8 cellular contexts compared by ENCODE assay signal in genomic region chr5:72956324-72957140, GRCh38. TPM values are rescaled to one million over a fixed set of nuclear protein-coding genes. Genes with fewer than 3 reads are reported as not detected.
DNase-seq lines count a peak whose midpoint lies in the region; ATAC-seq and TF ChIP-seq lines count a peak whose summit lies in the region.

No MANE protein-coding gene starts in this region.

- in situ Hi-C loops in Panc1 (cut with HindIII; ENCODE audit: low pct_unique_long_range_greater_than_20kb, low sequenced_read_pairs): no loop called here

- ATAC-seq in GM19467 (IDR thresholded peaks at IDR 0.05; ENCODE audit: unreplicated experiment): peak; percentile 32
- peak; percentile 23 for ATAC-seq in HG03565 (IDR thresholded peaks at IDR 0.05; ENCODE audit: unreplicated experiment)
- peak; percentile 62 for ATAC-seq in Panc1
- ATAC-seq in activated naive CD8-positive, alpha-beta T cell treated with anti-CD3 and anti-CD28 coated beads, Interleukin-2, amount 10 ng/mL, durations not matched to agents 7 days and 5 days (ENCODE audit: low read depth): peak; percentile 42
- ATAC-seq in Right ventricle myocardium superior (ENCODE audit: poor library complexity): peak; percentile 66

- peaks cover 29% of the 10 kb centered on the region for H3K4me1 ChIP-seq in Panc1 (ENCODE audit: control insufficient read depth, insufficient read depth, low read length)

- no peaks in the 10 kb centered on the region for H3K9me3 ChIP-seq in Panc1 (ENCODE audit: control insufficient read depth, insufficient read depth, low read depth, low read length)

- H3K27ac ChIP-seq in Panc1 (ENCODE audit: low read length): peak overlapping the region; percentile 93

- TF ChIP-seq CTCF in Panc1 (IDR thresholded peaks at IDR 0.05) (no peak), osteocyte (IDR thresholded peaks at IDR 0.05) (no peak)

- H3K36me3 ChIP-seq in Panc1 (ENCODE audit: control insufficient read depth, insufficient read depth, low read length): no peaks in the 10 kb centered on the region

- peak overlapping the region; percentile 82 for H3K4me3 Mint-ChIP-seq in activated naive CD8-positive, alpha-beta T cell treated with anti-CD3 and anti-CD28 coated beads, Interleukin-2, amount 10 ng/mL, durations not matched to agents 7 days and 5 days
- H3K4me3 Mint-ChIP-seq in osteocyte (ENCODE audit: unreplicated experiment): peak overlapping the region; percentile 94

- H3K27ac Mint-ChIP-seq in activated naive CD8-positive, alpha-beta T cell treated with anti-CD3 and anti-CD28 coated beads, Interleukin-2, amount 10 ng/mL, durations not matched to agents 7 days and 5 days: no peak overlapping the region
- H3K27ac Mint-ChIP-seq in osteocyte (ENCODE audit: unreplicated experiment): peak overlapping the region; percentile 92

- peak; percentile 85 for DNase-seq in D341Med (ENCODE audit: low spot score)
- no peak for DNase-seq in Panc1 (ENCODE audit: low read depth, low spot score)
- DNase-seq in activated naive CD8-positive, alpha-beta T cell treated with anti-CD3 and anti-CD28 coated beads, Interleukin-2, amount 10 ng/mL, durations not matched to agents 7 days and 5 days: peak; percentile 63
- DNase-seq in Right ventricle myocardium superior: peak; percentile 73
- peak; percentile 86 for DNase-seq in osteocyte (ENCODE audit: extremely low spot score, unreplicated experiment)
- no peak for DNase-seq in COLO829 (ENCODE audit: low spot score)

- POLR2A ChIA-PET in Panc1 (lab: Charles Lee): interaction anchor here (0.5 to 0.6 kb wide), 2 partner anchors 11 to 69 kb away, joined by 3 to 4 read pairs; no protein-coding TSS in a partner anchor
- POLR2A ChIA-PET in activated naive CD8-positive, alpha-beta T cell treated with anti-CD3 and anti-CD28 coated beads, Interleukin-2, amount 10 ng/mL, durations not matched to agents 7 days and 5 days (lab: Charles Lee): interaction anchor here (0.6 kb wide), 1 partner anchor 96 kb away, joined by 3 read pairs; no protein-coding TSS in a partner anchor

- peaks cover 14% of the 10 kb centered on the region for H3K4me1 Mint-ChIP-seq in activated naive CD8-positive, alpha-beta T cell treated with anti-CD3 and anti-CD28 coated beads, Interleukin-2, amount 10 ng/mL, durations not matched to agents 7 days and 5 days
- peaks cover 55% of the 10 kb centered on the region for H3K4me1 Mint-ChIP-seq in osteocyte (ENCODE audit: unreplicated experiment)

- H3K4me3 ChIP-seq in Panc1 (ENCODE audit: low read depth in 2 of 2, low read length in 2 of 2): peak overlapping the region; percentile 71 to 77

- H3K27me3 ChIP-seq in Panc1 (ENCODE audit: control insufficient read depth, insufficient read depth, low read length): no peaks in the 10 kb centered on the region

- no peaks in the 10 kb centered on the region for H3K9me3 Mint-ChIP-seq in activated naive CD8-positive, alpha-beta T cell treated with anti-CD3 and anti-CD28 coated beads, Interleukin-2, amount 10 ng/mL, durations not matched to agents 7 days and 5 days
- no peaks in the 10 kb centered on the region for H3K9me3 Mint-ChIP-seq in osteocyte (ENCODE audit: unreplicated experiment)

- peaks cover 56% of the 10 kb centered on the region for H3K27me3 Mint-ChIP-seq in activated naive CD8-positive, alpha-beta T cell treated with anti-CD3 and anti-CD28 coated beads, Interleukin-2, amount 10 ng/mL, durations not matched to agents 7 days and 5 days
- H3K27me3 Mint-ChIP-seq in osteocyte (ENCODE audit: unreplicated experiment): no peaks in the 10 kb centered on the region

- no TSS peak for BruUV-seq in Panc1 (replicated peaks; lab: Mats Ljungman, UMichigan)

- peaks cover 1% of the 10 kb centered on the region for H3K36me3 Mint-ChIP-seq in activated naive CD8-positive, alpha-beta T cell treated with anti-CD3 and anti-CD28 coated beads, Interleukin-2, amount 10 ng/mL, durations not matched to agents 7 days and 5 days
- peaks cover 3% of the 10 kb centered on the region for H3K36me3 Mint-ChIP-seq in osteocyte (ENCODE audit: unreplicated experiment)

- CTCF ChIA-PET in Panc1 (lab: Charles Lee): interaction anchor here (0.6 to 1.0 kb wide), 3 partner anchors 116 to 260 kb away, joined by 3 read pairs; no protein-coding TSS in a partner anchor

- intact Hi-C loops in Panc1 (cut with micrococcal nuclease; ENCODE audit: unreplicated experiment): no loop called here
- intact Hi-C loops in Right ventricle myocardium superior (cut with DNase I): no loop called here

RNA-seq across cellular contexts. Expression of gene FCHO2, which starts 0.7 kb away (rescaled TPM):
- total RNA-seq in Panc1 (2021; ENCODE audit: unreplicated experiment): 25.3 TPM
- polyA plus RNA-seq in Panc1 (2012; ENCODE audit: insufficient read length): 12.2 TPM
- total RNA-seq in activated naive CD8-positive, alpha-beta T cell treated with anti-CD3 and anti-CD28 coated beads, Interleukin-2, amount 10 ng/mL, durations not matched to agents 7 days and 5 days: 1 to 10 TPM; 3.0 to 3.4 TPM
- 19.7 TPM for total RNA-seq in Right ventricle myocardium superior
- total RNA-seq in osteocyte: 41.5 and 48.0 TPM in 2 replicates

Comparison
In these comparisons a context has a peak if more than half of its experiments do, and no peak if none do; other contexts are left out.
1. DNase-seq: peak in D341Med (single experiment), activated naive CD8-positive, alpha-beta T cell treated with anti-CD3 and anti-CD28 coated beads, Interleukin-2, amount 10 ng/mL, durations not matched to agents 7 days and 5 days (single experiment), Right ventricle myocardium superior (single experiment) and osteocyte (single experiment); none in Panc1 (single experiment) and COLO829 (single experiment).
2. Peak in every context shown above with its lines, with median percentiles within 50 percentile points of each other: ATAC-seq.